Comparison of ENCODE assay signal across 8 cellular contexts in the genomic region with DNA sequence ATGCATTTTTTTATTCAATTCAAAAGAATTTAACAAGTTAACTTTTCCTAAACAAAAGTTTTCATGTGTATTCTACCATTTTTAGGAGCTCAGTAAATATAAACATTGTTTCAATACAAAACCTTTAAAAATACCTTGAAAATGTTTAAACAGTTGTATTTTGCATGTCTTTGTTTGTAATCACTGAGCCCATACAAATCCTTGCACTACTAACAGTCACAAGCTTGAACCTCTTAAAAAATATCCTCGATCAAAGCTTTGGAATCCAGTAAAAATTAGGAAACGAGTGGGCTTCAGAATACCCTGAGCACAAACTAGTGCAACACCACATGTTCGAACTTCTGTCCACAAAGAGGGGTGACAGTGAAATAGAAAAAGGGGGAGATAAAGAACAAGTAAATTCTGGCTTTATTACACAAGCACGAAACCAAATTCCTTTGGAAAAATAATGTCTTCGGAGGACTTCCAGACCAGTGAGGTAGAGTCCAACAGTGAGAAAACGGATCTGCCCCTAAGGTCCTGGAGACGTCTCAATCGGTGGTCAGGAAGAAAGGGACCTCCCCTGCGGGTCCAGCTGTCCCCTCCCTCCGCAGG. TPM values are rescaled to one million over a fixed set of nuclear protein-coding genes. Genes with fewer than 3 reads are reported as not detected.
DNase-seq lines count a peak whose midpoint lies in the region; ATAC-seq, FAIRE-seq and TF ChIP-seq lines count a peak whose summit lies in the region.

No MANE protein-coding gene starts in this region.

- ATAC-seq in sciatic nerve (peak; percentile 3), HG03432 (IDR thresholded peaks at IDR 0.05; ENCODE audit: unreplicated experiment) (no peak)

- H3K9me3 ChIP-seq in SK-N-MC (ENCODE audit: low read depth, low read length) = no peaks in the 10 kb centered on the region

- no peak overlapping the region for H3K27ac ChIP-seq in SK-N-MC

- FAIRE-seq in GM19239 (lab: Jason Lieb, UNC) (peak; percentile 55), D721Med (lab: Jason Lieb, UNC) (no peak)

- no peak for TF ChIP-seq CTCF in fibroblast of pulmonary artery (IDR thresholded peaks at IDR 0.05; ENCODE audit: low read length, missing control alignments)
- no peak for TF ChIP-seq CTCF in D721Med (IDR thresholded peaks at IDR 0.05; ENCODE audit: insufficient read depth, missing control alignments)

- peak overlapping the region; percentile 69 for H3K9ac ChIP-seq in SK-N-MC (ENCODE audit: insufficient read length)

- DNase-seq in GM19239 (ENCODE audit: insufficient read length, low spot score) (no peak), SK-N-MC (ENCODE audit: low read depth, low spot score) (no peak), fibroblast of pulmonary artery (ENCODE audit: low read depth) (peak; percentile 56), sciatic nerve (ENCODE audit: low spot score) (no peak), D721Med (ENCODE audit: insufficient read length, low spot score) (no peak), dermis blood vessel endothelial cell (no peak), activated gamma-delta T cell (lab: John Stamatoyannopoulos, UW) (no peak)

- peak overlapping the region; percentile 76 for H3K4me3 ChIP-seq in SK-N-MC
- H3K4me3 ChIP-seq in fibroblast of pulmonary artery (replicated peaks; ENCODE audit: low read depth, low read length) = peak overlapping the region; percentile 91

- H3K36me3 ChIP-seq in SK-N-MC (ENCODE audit: insufficient read depth, low read length) = no peaks in the 10 kb centered on the region

- intact Hi-C loops in sciatic nerve (cut with DNase I) = no loop called here

RNA-seq across cellular contexts. Expression of gene CCDC71L, which starts 1.5 kb away (rescaled TPM):
- total RNA-seq in sciatic nerve = 21.5 TPM
- total RNA-seq in dermis blood vessel endothelial cell = 73.2 and 99.6 TPM in 2 replicates
